ENCODE assay signal across 14 cellular contexts in the genomic region with DNA sequence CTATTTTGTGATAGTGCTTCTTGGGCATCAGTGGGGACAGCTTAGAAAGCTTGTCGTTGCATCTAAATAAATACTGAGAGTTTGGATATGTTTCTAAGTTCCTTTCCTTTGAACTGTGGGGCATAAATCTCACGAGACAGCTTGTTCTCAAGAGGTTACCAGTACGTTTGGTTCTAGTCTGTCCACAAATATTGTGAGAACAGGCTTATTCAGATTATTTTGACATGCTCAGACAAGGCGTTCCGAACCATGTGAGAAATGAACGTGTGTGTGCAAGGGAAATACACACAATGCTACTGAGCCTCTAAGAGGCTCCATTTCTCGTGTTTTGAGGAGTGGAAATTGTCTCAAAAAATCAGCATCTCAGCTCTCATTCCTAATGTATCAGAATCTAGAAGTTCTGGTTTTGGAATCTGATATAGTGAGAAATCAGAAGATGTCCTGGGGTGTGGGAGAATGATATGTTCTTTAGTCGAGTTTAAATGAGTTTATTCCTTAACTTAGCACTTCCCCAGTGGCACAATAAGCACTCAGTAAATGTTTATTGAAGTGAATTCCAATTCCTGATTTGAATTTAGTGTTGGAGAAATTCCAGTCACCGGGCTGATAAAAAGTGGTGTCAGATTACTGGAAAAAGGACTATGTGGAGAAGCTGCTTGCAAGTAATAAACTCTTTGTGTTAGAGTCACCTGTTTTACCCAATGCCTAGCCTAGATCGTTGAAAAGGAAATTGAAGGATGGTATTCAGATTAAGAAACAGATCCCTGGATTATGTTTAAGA.
DNase-seq lines count a peak whose midpoint lies in the region; ATAC-seq and TF ChIP-seq lines count a peak whose summit lies in the region.
"Had no signal": no experiment of that assay in that cellular context is flagged by ENCODE, and none has a peak within 500 bp of the region (broad histone marks: within the 10 kb centered on the region; RNA-seq: fewer than 3 reads in every experiment).

No MANE protein-coding gene starts in this region.

- H3K27me3 ChIP-seq in prostate gland (replicated peaks; ENCODE audit: insufficient read depth) (no peaks in the 10 kb centered on the region), upper lobe of left lung (no peaks in the 10 kb centered on the region)
- H3K27me3 ChIP-seq: BLaER1 treated with 17β-estradiol and CSF1 and Interleukin-3, amounts not matched to agents 10 nM and 100 nM; ovary had no signal

- no peaks in the 10 kb centered on the region for H4K20me1 ChIP-seq in OCI-LY7 (ENCODE audit: insufficient read depth, low read length)
- H4K20me1 ChIP-seq: BLaER1 treated with 17β-estradiol and CSF1 and Interleukin-3, amounts not matched to agents 10 nM and 100 nM had no signal

- DNase-seq in EL (peak; percentile 22), NCI-H524 treated with DMSO at 0.1 percent for 48 hours (lab: John Stamatoyannopoulos, UW) (peak; percentile 1), fibroblast of peridontal ligament (ENCODE audit: extremely low read depth) (peak; percentile 83), prostate gland (ENCODE audit: low spot score) (peak; percentile 39), upper lobe of left lung (no peak), superior temporal gyrus (ENCODE audit: extremely low spot score) (no peak), OCI-LY7 (ENCODE audit: low spot score) (no peak)
- DNase-seq: activated CD4-positive, alpha-beta T cell treated with anti-CD3 and anti-CD28 coated beads for 48 hours; NCI-H1436 treated with DMSO at 0.1 percent for 48 hours; ovary; stimulated activated CD4-positive, alpha-beta T cell treated with anti-CD3 and anti-CD28 coated beads, Interleukin-1b, Interleukin-23, amount 100 ng/mL, for 48 hours; T-helper 17 cell had no signal

- no peaks in the 10 kb centered on the region for H3K79me2 ChIP-seq in OCI-LY7 (ENCODE audit: insufficient read depth, low read depth, low read length)

- intact Hi-C loops in prostate gland (cut with DNase I) (no loop called here), OCI-LY7 (cut with micrococcal nuclease; ENCODE audit: unreplicated experiment) (no loop called here)

- POLR2A ChIA-PET in OCI-LY7 (lab: Charles Lee), result interaction anchor here (0.6 to 0.9 kb wide), 2 partner anchors 9 to 206 kb away, joined by 3 to 4 read pairs; no protein-coding TSS in a partner anchor

- no peaks in the 10 kb centered on the region for H3K9me2 ChIP-seq in OCI-LY7 (ENCODE audit: insufficient read depth, low read length)

- peak overlapping the region; percentile 7 to 43 for H3K27ac ChIP-seq in prostate gland
- H3K27ac ChIP-seq in upper lobe of left lung, result peak overlapping the region in 2 of 4 donors; percentile 6 to 33
- H3K27ac ChIP-seq in OCI-LY7 (ENCODE audit: low read depth, low read length, poor library complexity, severe bottlenecking), result no peak overlapping the region
- H3K27ac ChIP-seq: BLaER1 treated with 17β-estradiol and CSF1 and Interleukin-3, amounts not matched to agents 10 nM and 100 nM; ovary had no signal

- H2AFZ ChIP-seq in OCI-LY7 (ENCODE audit: low read length), result no peak overlapping the region

- H3K36me3 ChIP-seq in prostate gland (no peaks in the 10 kb centered on the region), upper lobe of left lung (no peaks in the 10 kb centered on the region), OCI-LY7 (ENCODE audit: insufficient read depth, low read length) (no peaks in the 10 kb centered on the region)
- H3K36me3 ChIP-seq: ovary had no signal

- H3K4me1 ChIP-seq in prostate gland (replicated peaks) (no peaks in the 10 kb centered on the region), upper lobe of left lung (peaks cover 0 to 13% (median 4%) of the 10 kb centered on the region in 4 donors), OCI-LY7 (ENCODE audit: insufficient read depth, low read length, poor library complexity, severe bottlenecking) (no peaks in the 10 kb centered on the region)

- H3K4me3 ChIP-seq in prostate gland (no peak overlapping the region), upper lobe of left lung (no peak overlapping the region), OCI-LY7 (ENCODE audit: low read depth, low read length, poor library complexity, severe bottlenecking) (no peak overlapping the region)
- H3K4me3 ChIP-seq: BLaER1 treated with 17β-estradiol and CSF1 and Interleukin-3, amounts not matched to agents 10 nM and 100 nM; ovary had no signal

- CTCF ChIA-PET in OCI-LY7 (lab: Charles Lee; ENCODE audit: unreplicated experiment), result no interaction called here

- TF ChIP-seq CTCF in prostate gland (IDR thresholded peaks at IDR 0.05) (no peak), upper lobe of left lung (IDR thresholded peaks at IDR 0.05) (no peak), OCI-LY7 (conservative IDR thresholded peaks at IDR 0.05; ENCODE audit: low read length) (no peak)

- ATAC-seq in upper lobe of left lung (ENCODE audit: low FRiP score in 2 of 2) (no peak), GM19452 (IDR thresholded peaks at IDR 0.05; ENCODE audit: unreplicated experiment) (no peak)
- ATAC-seq: T-helper 17 cell had no signal

- TF ChIP-seq POLR2A in prostate gland (IDR thresholded peaks at IDR 0.05) (no peak), upper lobe of left lung (IDR thresholded peaks at IDR 0.05) (no peak)

- 14% methylated on average over 10 of the region's 10 CpGs for WGBS in prostate gland
- 60 to 62% methylated on average over 10 of the region's 10 CpGs for WGBS in upper lobe of left lung, 2 donors

- peak in 1 of 4 donors; percentile 50 for TF ChIP-seq EP300 in upper lobe of left lung (IDR thresholded peaks at IDR 0.05)

- no peak overlapping the region for H3K4me2 ChIP-seq in OCI-LY7 (ENCODE audit: low read length)
- H3K4me2 ChIP-seq: BLaER1 treated with 17β-estradiol and CSF1 and Interleukin-3, amounts not matched to agents 10 nM and 100 nM had no signal

- BruUV-seq in OCI-LY7 (replicated peaks; lab: Mats Ljungman, UMichigan), result no TSS peak

- H3K9me3 ChIP-seq in prostate gland (no peaks in the 10 kb centered on the region), upper lobe of left lung (no peaks in the 10 kb centered on the region), OCI-LY7 (ENCODE audit: low read length) (no peaks in the 10 kb centered on the region)
- H3K9me3 ChIP-seq: ovary had no signal

Comparison
In these comparisons a context has a peak if more than half of its experiments do, and no peak if none do; other contexts are left out.
1. DNase-seq: peak in EL (single experiment), NCI-H524 treated with DMSO at 0.1 percent for 48 hours (single experiment), fibroblast of peridontal ligament (single experiment) and prostate gland (single experiment); none in upper lobe of left lung (0 of 2), superior temporal gyrus (single experiment) and OCI-LY7 (single experiment).